In the genomic region with DNA sequence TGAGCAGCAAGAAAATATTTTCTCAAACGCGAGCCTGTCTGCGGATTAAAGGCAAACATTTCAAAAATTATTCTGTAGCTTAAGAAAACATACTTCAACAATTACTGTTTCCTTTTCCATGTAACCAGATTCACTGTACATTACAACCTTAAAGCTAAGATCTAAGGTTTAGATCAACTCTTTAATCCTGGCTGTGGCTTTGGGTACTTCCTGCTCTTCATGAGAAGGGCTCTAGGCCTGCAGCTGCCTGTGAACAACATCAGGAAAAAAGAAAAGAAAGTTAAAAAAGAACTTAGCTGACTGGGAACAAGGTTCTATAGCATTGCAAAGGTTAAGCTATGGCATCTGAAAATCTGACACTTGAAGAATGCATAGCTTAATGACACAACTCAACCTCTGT, we compare ENCODE assay signal across 22 cellular contexts. TPM values are rescaled to one million over a fixed set of nuclear protein-coding genes. Genes with fewer than 3 reads are reported as not detected.
A peak's percentile ranks its signal among the peaks of the same experiment; 100 is the strongest.
DNase-seq lines count a peak whose midpoint lies in the region; ATAC-seq and TF ChIP-seq lines count a peak whose summit lies in the region.
"Had no signal": no experiment of that assay in that cellular context is flagged by ENCODE, and none has a peak within 500 bp of the region (broad histone marks: within the 10 kb centered on the region; RNA-seq: fewer than 3 reads in every experiment).

No MANE protein-coding gene starts in this region.

- H3K36me3 Mint-ChIP-seq in CD4-positive, alpha-beta T cell (ENCODE audit: low read depth) = no peaks in the 10 kb centered on the region
- H3K36me3 Mint-ChIP-seq in chondrocyte (ENCODE audit: low read depth) (no peaks in the 10 kb centered on the region), type B pancreatic cell (no peaks in the 10 kb centered on the region)
- H3K36me3 Mint-ChIP-seq: CD14-positive monocyte; CD4-positive, CD25-positive, alpha-beta regulatory T cell; CD8-positive, alpha-beta T cell had no signal

- no peak overlapping the region for H3K9ac ChIP-seq in DND-41 (ENCODE audit: low read depth, low read length)
- H3K9ac ChIP-seq: BLaER1 had no signal

- POLR2A ChIA-PET in CD4-positive, alpha-beta T cell (lab: Charles Lee) = interaction anchor here (0.7 kb wide), 1 partner anchor 21 kb away, joined by 3 read pairs; no protein-coding TSS in a partner anchor

- no peak overlapping the region for H2AFZ ChIP-seq in DND-41 (ENCODE audit: low read depth, low read length)

- no peak for TF ChIP-seq CTCF in CD4-positive, alpha-beta T cell (IDR thresholded peaks at IDR 0.05)
- no peak for TF ChIP-seq CTCF in DND-41 (IDR thresholded peaks at IDR 0.05; ENCODE audit: borderline replicate concordance, extremely low read depth, low read length, poor library complexity, severe bottlenecking)
- TF ChIP-seq CTCF in chondrocyte (IDR thresholded peaks at IDR 0.05) = peak; percentile 24
- peak; percentile 42 for TF ChIP-seq CTCF in type B pancreatic cell (conservative IDR thresholded peaks at IDR 0.05)
- no peak for TF ChIP-seq CTCF in gastroesophageal sphincter (IDR thresholded peaks at IDR 0.05)

- no peaks in the 10 kb centered on the region for H3K9me3 Mint-ChIP-seq in CD4-positive, alpha-beta T cell
- H3K9me3 Mint-ChIP-seq in chondrocyte (ENCODE audit: low read depth) = peaks cover 5% of the 10 kb centered on the region
- H3K9me3 Mint-ChIP-seq in type B pancreatic cell = no peaks in the 10 kb centered on the region
- H3K9me3 Mint-ChIP-seq: CD8-positive, alpha-beta T cell had no signal

- DNase-seq in CD4-positive, alpha-beta T cell = no peak
- DNase-seq in DND-41 = peak; percentile 73
- DNase-seq in chondrocyte (ENCODE audit: low spot score) = no peak
- no peak for DNase-seq in type B pancreatic cell (ENCODE audit: extremely low spot score, unreplicated experiment)
- DNase-seq in NCI-H748 (lab: John Stamatoyannopoulos, UW; ENCODE audit: unreplicated experiment) = no peak
- DNase-seq: 8988T; ACHN; BE2C; C1 segment of cervical spinal cord; Caco-2; Calu3; CD4-positive, CD25-positive, alpha-beta regulatory T cell; CD8-positive, alpha-beta T cell; DMS79 treated with DMSO at 0.1 percent for 48 hours; EL; GDM1 had no signal

- WGBS in gastroesophageal sphincter (ENCODE audit: low coverage in 1 of 2), 2 donors = 55 to 79% methylated on average over 3 of the region's 3 CpGs

- H3K4me3 ChIP-seq in DND-41 (ENCODE audit: low read depth in 1 of 2, low read length in 2 of 2) (no peak overlapping the region), gastroesophageal sphincter (no peak overlapping the region)
- H3K4me3 ChIP-seq: BLaER1, GM12878 had no signal

- H3K4me1 Mint-ChIP-seq in CD4-positive, alpha-beta T cell (ENCODE audit: low read depth) = peaks cover 5% of the 10 kb centered on the region
- peaks cover 4% of the 10 kb centered on the region for H3K4me1 Mint-ChIP-seq in chondrocyte (ENCODE audit: low read depth)
- H3K4me1 Mint-ChIP-seq in type B pancreatic cell (ENCODE audit: unreplicated experiment) = peaks cover 22% of the 10 kb centered on the region
- H3K4me1 Mint-ChIP-seq: CD14-positive monocyte; CD4-positive, CD25-positive, alpha-beta regulatory T cell had no signal

- no peaks in the 10 kb centered on the region for H3K9me3 ChIP-seq in CD4-positive, alpha-beta T cell (ENCODE audit: control insufficient read depth, low read length)
- H3K9me3 ChIP-seq in DND-41 (ENCODE audit: insufficient read depth, low read length, severe bottlenecking) (peaks cover 6% of the 10 kb centered on the region), gastroesophageal sphincter (no peaks in the 10 kb centered on the region)
- H3K9me3 ChIP-seq: BE2C, Caco-2 had no signal

- H3K27me3 Mint-ChIP-seq in CD4-positive, alpha-beta T cell = no peaks in the 10 kb centered on the region
- H3K27me3 Mint-ChIP-seq in chondrocyte (ENCODE audit: low read depth) = no peaks in the 10 kb centered on the region
- H3K27me3 Mint-ChIP-seq in type B pancreatic cell = peaks cover 33% of the 10 kb centered on the region
- H3K27me3 Mint-ChIP-seq: CD4-positive, CD25-positive, alpha-beta regulatory T cell had no signal

- ATAC-seq in CD4-positive, alpha-beta T cell (ENCODE audit: poor library complexity) = no peak
- ATAC-seq in DND-41 (ENCODE audit: insufficient read depth, low read depth) = no peak
- ATAC-seq in gastroesophageal sphincter = no peak
- no peak for ATAC-seq in activated CD4-positive, CD25-positive, alpha-beta regulatory T cell treated with anti-CD3 and anti-CD28 coated beads, Interleukin-2, amount 50 U/mL, for 24 hours
- ATAC-seq: CD8-positive, alpha-beta T cell; GM12878 had no signal

- H3K79me2 ChIP-seq in DND-41 (ENCODE audit: insufficient read depth, low read length) = no peaks in the 10 kb centered on the region

- CTCF ChIA-PET in CD4-positive, alpha-beta T cell (lab: Charles Lee) = no interaction called here

- H3K4me3 Mint-ChIP-seq in CD4-positive, alpha-beta T cell = no peak overlapping the region
- H3K4me3 Mint-ChIP-seq in chondrocyte (ENCODE audit: unreplicated experiment) = no peak overlapping the region
- no peak overlapping the region for H3K4me3 Mint-ChIP-seq in type B pancreatic cell
- H3K4me3 Mint-ChIP-seq: CD14-positive monocyte; CD4-positive, CD25-positive, alpha-beta regulatory T cell; CD8-positive, alpha-beta T cell had no signal

- no peak overlapping the region for H3K27ac ChIP-seq in CD4-positive, alpha-beta T cell (ENCODE audit: low read depth, low read length)
- H3K27ac ChIP-seq in DND-41 (ENCODE audit: low read length) (no peak overlapping the region; the same call in 1 of the 2 replicates), gastroesophageal sphincter (no peak overlapping the region)
- H3K27ac ChIP-seq: BLaER1 had no signal

- no peak for TF ChIP-seq EP300 in gastroesophageal sphincter (IDR thresholded peaks at IDR 0.05)

- H3K4me2 ChIP-seq in DND-41 (ENCODE audit: insufficient read depth, low read length) = 0 out of 2 replicates have a peak overlapping the region, but pooled peaks have one; percentile 4
- H3K4me2 ChIP-seq: BLaER1 had no signal

- no peaks in the 10 kb centered on the region; the same call in 1 of the 2 replicates for H3K4me1 ChIP-seq in DND-41 (ENCODE audit: insufficient read depth, low read length)
- H3K4me1 ChIP-seq in gastroesophageal sphincter = no peaks in the 10 kb centered on the region
- H3K4me1 ChIP-seq: BE2C, BLaER1, Caco-2 had no signal

- H4K20me1 ChIP-seq in DND-41 (ENCODE audit: insufficient read depth, low read length) = no peaks in the 10 kb centered on the region
- H4K20me1 ChIP-seq: BLaER1 had no signal

- H3K27ac Mint-ChIP-seq in CD4-positive, alpha-beta T cell = peak overlapping the region; percentile 34
- H3K27ac Mint-ChIP-seq in chondrocyte (ENCODE audit: unreplicated experiment) = no peak overlapping the region
- no peak overlapping the region for H3K27ac Mint-ChIP-seq in type B pancreatic cell
- H3K27ac Mint-ChIP-seq: CD14-positive monocyte; CD4-positive, CD25-positive, alpha-beta regulatory T cell; CD8-positive, alpha-beta T cell had no signal

- intact Hi-C loops in CD4-positive, alpha-beta T cell (cut with DNase I, micrococcal nuclease) = no loop called here

- H3K36me3 ChIP-seq in DND-41 (ENCODE audit: insufficient read depth, low read length) = no peaks in the 10 kb centered on the region
- no peaks in the 10 kb centered on the region for H3K36me3 ChIP-seq in gastroesophageal sphincter
- H3K36me3 ChIP-seq: BE2C, BLaER1 had no signal

- no peaks in the 10 kb centered on the region for H3K27me3 ChIP-seq in CD4-positive, alpha-beta T cell (ENCODE audit: control insufficient read depth, insufficient read depth, low read length)
- H3K27me3 ChIP-seq in DND-41 (ENCODE audit: insufficient read depth, low read length, poor library complexity) (no peaks in the 10 kb centered on the region), gastroesophageal sphincter (peaks cover 46% of the 10 kb centered on the region)
- H3K27me3 ChIP-seq: BLaER1 had no signal

- no peak for TF ChIP-seq POLR2A in gastroesophageal sphincter (IDR thresholded peaks at IDR 0.05)

RNA-seq across cellular contexts. Expression of gene PIWIL1, which starts 21.4 kb away (rescaled TPM):
- total RNA-seq in CD4-positive, alpha-beta T cell = not detected
- not detected in 3 replicates for total RNA-seq in chondrocyte
- total RNA-seq in type B pancreatic cell (ENCODE audit: low replicate concordance) = not detected in 2 replicates
- total RNA-seq in gastroesophageal sphincter = not detected
- total RNA-seq: A673; Calu3; CD4-positive, CD25-positive, alpha-beta regulatory T cell; CD8-positive, alpha-beta T cell; GM12878 had no signal

Comparison
In these comparisons a context has a peak if more than half of its experiments do, and no peak if none do; other contexts are left out.
1. CTCF ChIP-seq: peak in chondrocyte (single experiment) and type B pancreatic cell (single experiment); none in CD4-positive, alpha-beta T cell (single experiment), DND-41 (single experiment) and gastroesophageal sphincter (0 of 4).